ENCODE assay signal across 8 cellular contexts in genomic region chr12:69879007-69879960, GRCh38. TPM values are rescaled to one million over a fixed set of nuclear protein-coding genes. Genes with fewer than 3 reads are reported as not detected.
DNase-seq lines count a peak whose midpoint lies in the region; ATAC-seq, FAIRE-seq and TF ChIP-seq lines count a peak whose summit lies in the region.

No MANE protein-coding gene starts in this region.

- peaks cover 2% of the 10 kb centered on the region for H3K27me3 Mint-ChIP-seq in astrocyte (ENCODE audit: low read depth, unreplicated experiment)

- FAIRE-seq in astrocyte (lab: Jason Lieb, UNC), result no peak

- no peaks in the 10 kb centered on the region for H3K36me3 ChIP-seq in astrocyte (ENCODE audit: insufficient read depth, low read length)
- H3K36me3 ChIP-seq in smooth muscle cell (ENCODE audit: low read depth), result no peaks in the 10 kb centered on the region

- H3K4me1 ChIP-seq in astrocyte (ENCODE audit: insufficient read depth, low read length), result peaks cover 5% of the 10 kb centered on the region
- H3K4me1 ChIP-seq in smooth muscle cell (ENCODE audit: low read depth), result peaks cover 4% of the 10 kb centered on the region

- TF ChIP-seq CTCF in astrocyte (IDR thresholded peaks at IDR 0.05; ENCODE audit: insufficient read depth, low read depth, low read length), result peak; percentile 95
- peak; percentile 93 for TF ChIP-seq CTCF in smooth muscle cell (IDR thresholded peaks at IDR 0.05; ENCODE audit: borderline replicate concordance, insufficient read depth, poor library complexity, severe bottlenecking)

- no peaks in the 10 kb centered on the region for H3K36me3 Mint-ChIP-seq in astrocyte (ENCODE audit: low read depth, unreplicated experiment)

- H3K27ac Mint-ChIP-seq in astrocyte (ENCODE audit: unreplicated experiment), result no peak overlapping the region

- no peaks in the 10 kb centered on the region for H3K9me3 ChIP-seq in astrocyte (ENCODE audit: insufficient read depth, low read depth, low read length)
- H3K9me3 ChIP-seq in iPS-18c (ENCODE audit: control insufficient read depth, insufficient read depth, low read length), result peaks cover 4% of the 10 kb centered on the region
- H3K9me3 ChIP-seq in smooth muscle cell (replicated peaks; ENCODE audit: low read depth), result no peaks in the 10 kb centered on the region

- H3K27ac ChIP-seq in astrocyte (ENCODE audit: low read depth, low read length), result no peak overlapping the region
- no peak overlapping the region for H3K27ac ChIP-seq in smooth muscle cell (ENCODE audit: low read depth)

- H3K4me3 Mint-ChIP-seq in astrocyte (ENCODE audit: unreplicated experiment), result no peak overlapping the region

- H2AFZ ChIP-seq in astrocyte (ENCODE audit: low read depth, low read length) (peak overlapping the region; percentile 74), smooth muscle cell (ENCODE audit: low read depth) (peak overlapping the region; percentile 69)

- no peaks in the 10 kb centered on the region for H3F3A ChIP-seq in smooth muscle cell (ENCODE audit: low read depth)

- peak; percentile 3 for DNase-seq in NK-92 treated with Interleukin-12 subunit alpha and Interleukin-12 subunit beta, amount 100 ng/mL, for 24 hours (lab: John Stamatoyannopoulos, UW)
- no peak for DNase-seq in NK-92 (lab: John Stamatoyannopoulos, UW; ENCODE audit: unreplicated experiment)
- peak; percentile 64 for DNase-seq in NCI-H146 (lab: John Stamatoyannopoulos, UW)
- peak in 4 of 5 experiments; percentile 3 to 62 (median 46) for DNase-seq in T-helper 2 cell
- peak; percentile 40 for DNase-seq in astrocyte (ENCODE audit: low read depth)
- peak; percentile 14 for DNase-seq in smooth muscle cell (lab: John Stamatoyannopoulos, UW; ENCODE audit: unreplicated experiment)

- H3K9ac ChIP-seq in astrocyte (ENCODE audit: low read length), result peak overlapping the region; percentile 36
- no peak overlapping the region for H3K9ac ChIP-seq in smooth muscle cell (ENCODE audit: low read depth)

- H4K20me1 ChIP-seq in astrocyte (ENCODE audit: insufficient read depth, low read length) (no peaks in the 10 kb centered on the region), smooth muscle cell (ENCODE audit: low read depth) (no peaks in the 10 kb centered on the region)

- peaks cover 1% of the 10 kb centered on the region for H3K9me3 Mint-ChIP-seq in astrocyte (ENCODE audit: unreplicated experiment)

- WGBS in smooth muscle cell (ENCODE audit: low lambda C conversion rate), result 45% methylated on average over 23 of the region's 23 CpGs

- H3K27me3 ChIP-seq in astrocyte (ENCODE audit: insufficient read depth, low read length) (no peaks in the 10 kb centered on the region), smooth muscle cell (ENCODE audit: low read depth) (no peaks in the 10 kb centered on the region)

- H3K4me1 Mint-ChIP-seq in astrocyte (ENCODE audit: low read depth, unreplicated experiment), result peaks cover 4% of the 10 kb centered on the region

- H3K4me3 ChIP-seq in astrocyte (ENCODE audit: insufficient read depth, low read depth, low read length), result no peak overlapping the region
- H3K4me3 ChIP-seq in iPS-18c (ENCODE audit: insufficient read depth, low read depth, low read length), result 0 out of 2 replicates have a peak overlapping the region, but pooled peaks have one; percentile 5
- no peak overlapping the region for H3K4me3 ChIP-seq in smooth muscle cell

- H3K4me2 ChIP-seq in astrocyte (ENCODE audit: low read length) (peak overlapping the region; percentile 76), smooth muscle cell (peak overlapping the region; percentile 68)

- no peaks in the 10 kb centered on the region for H3K79me2 ChIP-seq in astrocyte (ENCODE audit: insufficient read depth, low read length)
- no peaks in the 10 kb centered on the region for H3K79me2 ChIP-seq in smooth muscle cell (ENCODE audit: low read depth)

- ATAC-seq in HG02840 (IDR thresholded peaks at IDR 0.05; ENCODE audit: low FRiP score, unreplicated experiment), result peak; percentile 86

RNA-seq across cellular contexts. Expression of gene MYRFL, which starts 54.3 kb away (rescaled TPM):
- total RNA-seq in astrocyte (0.20 and 0.26 TPM in 2 replicates), smooth muscle cell (0.13 TPM in 1 of 2 replicates, not detected in the other)
- polyA plus RNA-seq in smooth muscle cell, result not detected in 2 replicates
